Comparison of ENCODE assay signal across 23 cellular contexts in the genomic region with DNA sequence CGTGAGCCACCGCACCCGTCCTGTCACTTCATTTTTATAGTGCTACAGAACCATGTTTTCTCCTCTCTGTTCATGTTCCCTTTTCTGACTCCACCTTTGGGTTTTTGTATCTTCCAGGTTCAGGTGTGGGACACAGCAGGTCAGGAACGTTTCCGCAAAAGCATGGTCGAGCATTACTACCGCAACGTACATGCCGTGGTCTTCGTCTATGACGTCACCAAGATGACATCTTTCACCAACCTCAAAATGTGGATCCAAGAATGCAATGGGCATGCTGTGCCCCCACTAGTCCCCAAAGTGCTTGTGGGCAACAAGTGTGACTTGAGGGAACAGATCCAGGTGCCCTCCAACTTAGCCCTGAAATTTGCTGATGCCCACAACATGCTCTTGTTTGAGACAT. TPM values are rescaled to one million over a fixed set of nuclear protein-coding genes. Genes with fewer than 3 reads are reported as not detected.
DNase-seq lines count a peak whose midpoint lies in the region; ATAC-seq and TF ChIP-seq lines count a peak whose summit lies in the region.
"Had no signal": no experiment of that assay in that cellular context is flagged by ENCODE, and none has a peak within 500 bp of the region (broad histone marks: within the 10 kb centered on the region; RNA-seq: fewer than 3 reads in every experiment).

No MANE protein-coding gene starts in this region.

- DNase-seq in activated naive CD4-positive, alpha-beta T cell treated with anti-CD3 and anti-CD28 coated beads, Interleukin-2, amount 10 ng/mL, durations not matched to agents 7 days and 5 days = no peak
- no peak for DNase-seq in activated naive CD4-positive, alpha-beta T cell (lab: John Stamatoyannopoulos, UW)
- DNase-seq in activated naive CD8-positive, alpha-beta T cell treated with anti-CD3 and anti-CD28 coated beads for 36 hours = no peak
- DNase-seq in NCI-H446 treated with DMSO at 0.1 percent for 48 hours (lab: John Stamatoyannopoulos, UW) = no peak
- DNase-seq: activated naive CD4-positive, alpha-beta T cell treated with Interleukin-2 at 50 U/mL for 16 hours; aorta; cortex of kidney; gastrocnemius medialis; GDM1; GOT3; hypothalamus; islet precursor cell; NCI-H1105; NCI-H2029 treated with DMSO at 0.1 percent for 48 hours; NCI-H345; NCI-H774; stimulated activated naive CD8-positive, alpha-beta T cell treated with anti-CD3 and anti-CD28 coated beads, Interleukin-15, Interleukin-2, amounts not matched to agents 100 U/mL and 50 U/mL, for 24 hours; thyroid gland had no signal

- no peak overlapping the region for H3K4me3 ChIP-seq in HEK293 (ENCODE audit: low read depth, low read length)
- H3K4me3 ChIP-seq: cardiac muscle cell, gastrocnemius medialis, sigmoid colon, thyroid gland had no signal

- H3K9me3 Mint-ChIP-seq in activated naive CD4-positive, alpha-beta T cell treated with anti-CD3 and anti-CD28 coated beads, Interleukin-2, amount 10 ng/mL, durations not matched to agents 7 days and 5 days = no peaks in the 10 kb centered on the region
- no peaks in the 10 kb centered on the region for H3K9me3 Mint-ChIP-seq in activated naive CD8-positive, alpha-beta T cell treated with anti-CD3 and anti-CD28 coated beads for 36 hours
- H3K9me3 Mint-ChIP-seq in stimulated activated memory B cell treated with anti-CD40 and anti-IgM and Interleukin-4, amounts not matched to agents 10 μg/mL and 1 μg/mL and 100 μg/mL, for 72 hours = no peaks in the 10 kb centered on the region

- peak overlapping the region; percentile 35 for H3K4me3 Mint-ChIP-seq in activated naive CD4-positive, alpha-beta T cell treated with anti-CD3 and anti-CD28 coated beads, Interleukin-2, amount 10 ng/mL, durations not matched to agents 7 days and 5 days
- H3K4me3 Mint-ChIP-seq in activated naive CD8-positive, alpha-beta T cell treated with anti-CD3 and anti-CD28 coated beads for 36 hours = no peak overlapping the region
- H3K4me3 Mint-ChIP-seq in stimulated activated memory B cell treated with anti-CD40 and anti-IgM and Interleukin-4, amounts not matched to agents 10 μg/mL and 1 μg/mL and 100 μg/mL, for 72 hours = no peak overlapping the region

- no peaks in the 10 kb centered on the region for H3K27me3 Mint-ChIP-seq in activated naive CD4-positive, alpha-beta T cell treated with anti-CD3 and anti-CD28 coated beads, Interleukin-2, amount 10 ng/mL, durations not matched to agents 7 days and 5 days
- H3K27me3 Mint-ChIP-seq in activated naive CD8-positive, alpha-beta T cell treated with anti-CD3 and anti-CD28 coated beads for 36 hours = no peaks in the 10 kb centered on the region
- no peaks in the 10 kb centered on the region for H3K27me3 Mint-ChIP-seq in stimulated activated memory B cell treated with anti-CD40 and anti-IgM and Interleukin-4, amounts not matched to agents 10 μg/mL and 1 μg/mL and 100 μg/mL, for 72 hours

- ATAC-seq in stimulated activated memory B cell treated with anti-CD40 and anti-IgM and Interleukin-4, amounts not matched to agents 10 μg/mL and 1 μg/mL and 100 μg/mL, for 72 hours = no peak
- no peak for ATAC-seq in GM21529 (IDR thresholded peaks at IDR 0.05; ENCODE audit: unreplicated experiment)
- ATAC-seq: gastrocnemius medialis; stimulated activated naive CD8-positive, alpha-beta T cell treated with anti-CD3 and anti-CD28 coated beads, Interleukin-15, Interleukin-2, amounts not matched to agents 100 U/mL and 50 U/mL, for 24 hours had no signal

- CTCF ChIA-PET in activated naive CD4-positive, alpha-beta T cell treated with anti-CD3 and anti-CD28 coated beads, Interleukin-2, amount 10 ng/mL, durations not matched to agents 7 days and 5 days (lab: Charles Lee) = no interaction called here
- CTCF ChIA-PET in HEK293 (lab: Yijun Ruan, JAX) = no interaction called here

- no peaks in the 10 kb centered on the region for H3K36me3 ChIP-seq in HEK293 (ENCODE audit: control insufficient read depth in 2 of 2, insufficient read depth in 1 of 2, low read length in 2 of 2)
- H3K36me3 ChIP-seq: cardiac muscle cell, gastrocnemius medialis, sigmoid colon, thyroid gland had no signal

- no peak overlapping the region for H3K27ac ChIP-seq in HEK293 (ENCODE audit: extremely low read depth, low read depth, low read length)
- H3K27ac ChIP-seq: cardiac muscle cell, gastrocnemius medialis, sigmoid colon, thyroid gland had no signal

- H3K36me3 Mint-ChIP-seq in activated naive CD4-positive, alpha-beta T cell treated with anti-CD3 and anti-CD28 coated beads, Interleukin-2, amount 10 ng/mL, durations not matched to agents 7 days and 5 days = peaks cover 20% of the 10 kb centered on the region
- H3K36me3 Mint-ChIP-seq in activated naive CD8-positive, alpha-beta T cell treated with anti-CD3 and anti-CD28 coated beads for 36 hours = peaks cover 22% of the 10 kb centered on the region
- H3K36me3 Mint-ChIP-seq in stimulated activated memory B cell treated with anti-CD40 and anti-IgM and Interleukin-4, amounts not matched to agents 10 μg/mL and 1 μg/mL and 100 μg/mL, for 72 hours = peaks cover 13% of the 10 kb centered on the region

- no peaks in the 10 kb centered on the region for H3K9me3 ChIP-seq in HEK293 (ENCODE audit: control insufficient read depth, insufficient read depth, low read depth, low read length)
- H3K9me3 ChIP-seq: gastrocnemius medialis, sigmoid colon, thyroid gland had no signal

- H3K4me1 ChIP-seq in HEK293 (ENCODE audit: control insufficient read depth, insufficient read depth, low read length) = no peaks in the 10 kb centered on the region
- H3K4me1 ChIP-seq: gastrocnemius medialis, sigmoid colon, thyroid gland had no signal

- no peak for TF ChIP-seq CTCF in HEK293 (tag by site-specific recombination; IDR thresholded peaks at IDR 0.05)

- peak overlapping the region; percentile 87 for H3K27ac Mint-ChIP-seq in activated naive CD4-positive, alpha-beta T cell treated with anti-CD3 and anti-CD28 coated beads, Interleukin-2, amount 10 ng/mL, durations not matched to agents 7 days and 5 days
- H3K27ac Mint-ChIP-seq in activated naive CD8-positive, alpha-beta T cell treated with anti-CD3 and anti-CD28 coated beads for 36 hours = peak overlapping the region; percentile 74
- peak overlapping the region; percentile 71 for H3K27ac Mint-ChIP-seq in stimulated activated memory B cell treated with anti-CD40 and anti-IgM and Interleukin-4, amounts not matched to agents 10 μg/mL and 1 μg/mL and 100 μg/mL, for 72 hours

- peaks cover 43% of the 10 kb centered on the region for H3K4me1 Mint-ChIP-seq in activated naive CD4-positive, alpha-beta T cell treated with anti-CD3 and anti-CD28 coated beads, Interleukin-2, amount 10 ng/mL, durations not matched to agents 7 days and 5 days
- H3K4me1 Mint-ChIP-seq in activated naive CD8-positive, alpha-beta T cell treated with anti-CD3 and anti-CD28 coated beads for 36 hours = peaks cover 21% of the 10 kb centered on the region
- peaks cover 15% of the 10 kb centered on the region for H3K4me1 Mint-ChIP-seq in stimulated activated memory B cell treated with anti-CD40 and anti-IgM and Interleukin-4, amounts not matched to agents 10 μg/mL and 1 μg/mL and 100 μg/mL, for 72 hours

- POLR2A ChIA-PET in HEK293 (lab: Yijun Ruan, JAX) = no interaction called here

TF ChIP-seq in HEK293, 187 proteins besides CTCF, POLR2A, EP300 and RAD21:
- TF ChIP-seq SCRT2 (tag by site-specific recombination; IDR thresholded peaks at IDR 0.05) = 0 out of 2 replicates have a peak, but pooled peaks have one; percentile 23
- TF ChIP-seq, protein P1, sequence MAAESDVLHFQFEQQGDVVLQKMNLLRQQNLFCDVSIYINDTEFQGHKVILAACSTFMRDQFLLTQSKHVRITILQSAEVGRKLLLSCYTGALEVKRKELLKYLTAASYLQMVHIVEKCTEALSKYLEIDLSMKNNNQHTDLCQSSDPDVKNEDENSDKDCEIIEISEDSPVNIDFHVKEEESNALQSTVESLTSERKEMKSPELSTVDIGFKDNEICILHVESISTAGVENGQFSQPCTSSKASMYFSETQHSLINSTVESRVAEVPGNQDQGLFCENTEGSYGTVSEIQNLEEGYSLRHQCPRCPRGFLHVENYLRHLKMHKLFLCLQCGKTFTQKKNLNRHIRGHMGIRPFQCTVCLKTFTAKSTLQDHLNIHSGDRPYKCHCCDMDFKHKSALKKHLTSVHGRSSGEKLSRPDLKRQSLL (tag by site-specific recombination; IDR thresholded peaks at IDR 0.05) = no peak

RNA-seq across cellular contexts. Expression of a gene that starts 12.4 kb away (rescaled TPM):
- total RNA-seq in activated naive CD8-positive, alpha-beta T cell treated with anti-CD3 and anti-CD28 coated beads for 36 hours = 10 to 100 TPM; 22.6 to 26.1 TPM
- total RNA-seq: gastrocnemius medialis had no signal

RNA-seq across cellular contexts. Expression of a gene that starts 18.5 kb away (rescaled TPM):
- 10 to 100 TPM; 60.1 to 62.7 TPM for total RNA-seq in activated naive CD8-positive, alpha-beta T cell treated with anti-CD3 and anti-CD28 coated beads for 36 hours
